In genomic region chr16:49817754-49818507, GRCh38 we compare ENCODE assay signal across 24 cellular contexts. TPM values are rescaled to one million over a fixed set of nuclear protein-coding genes. Genes with fewer than 3 reads are reported as not detected.
DNase-seq lines count a peak whose midpoint lies in the region; ATAC-seq, FAIRE-seq and TF ChIP-seq lines count a peak whose summit lies in the region.
"Had no signal": no experiment of that assay in that cellular context is flagged by ENCODE, and none has a peak within 500 bp of the region (broad histone marks: within the 10 kb centered on the region; RNA-seq: fewer than 3 reads in every experiment).

No MANE protein-coding gene starts in this region.

- H3K27ac ChIP-seq in HepG2 (ENCODE audit: extremely low read length, insufficient read depth, low read length), result no peak overlapping the region
- no peak overlapping the region for H3K27ac ChIP-seq in right lobe of liver
- H3K27ac ChIP-seq in K562 (ENCODE audit: extremely low read depth, low read depth, low read length), result no peak overlapping the region
- H3K27ac ChIP-seq in neural progenitor cell, result peak overlapping the region; percentile 37
- H3K27ac ChIP-seq in upper lobe of left lung, result no peak overlapping the region
- H3K27ac ChIP-seq: HL-60 had no signal

- in situ Hi-C loops in HepG2 (cut with HindIII; ENCODE audit: extremely low pct_ligation_motif_present, low pct_unique_long_range_greater_than_20kb), result no loop called here
- in situ Hi-C loops in K562 (cut with MboI), result no loop called here

- no peak overlapping the region for H3K9ac ChIP-seq in HepG2 (ENCODE audit: insufficient read depth, low read depth, low read length)
- no peak overlapping the region for H3K9ac ChIP-seq in K562 (ENCODE audit: insufficient read depth in 1 of 2, low read depth in 2 of 2, low read length in 2 of 2)
- H3K9ac ChIP-seq in neural progenitor cell, result no peak overlapping the region

- intact Hi-C loops in HepG2 (cut with micrococcal nuclease; ENCODE audit: unreplicated experiment) (no loop called here), right lobe of liver (cut with DNase I) (no loop called here), K562 (cut with micrococcal nuclease) (no loop called here)

- no peaks in the 10 kb centered on the region for H3K4me1 ChIP-seq in HepG2 (ENCODE audit: insufficient read depth, low read length)
- no peaks in the 10 kb centered on the region for H3K4me1 ChIP-seq in right lobe of liver
- no peaks in the 10 kb centered on the region for H3K4me1 ChIP-seq in K562 (replicated peaks in 1 of 2; ENCODE audit: control insufficient read depth in 2 of 2, insufficient read depth in 2 of 2, low read length in 2 of 2)
- H3K4me1 ChIP-seq in neural progenitor cell, result peaks cover 19% of the 10 kb centered on the region
- H3K4me1 ChIP-seq in upper lobe of left lung, result no peaks in the 10 kb centered on the region

- H3K9me3 ChIP-seq in HepG2 (ENCODE audit: low read length) (no peaks in the 10 kb centered on the region), right lobe of liver (no peaks in the 10 kb centered on the region), K562 (replicated peaks; ENCODE audit: control insufficient read depth, insufficient read depth, low read depth, low read length) (no peaks in the 10 kb centered on the region), neural progenitor cell (ENCODE audit: low read depth) (no peaks in the 10 kb centered on the region), upper lobe of left lung (no peaks in the 10 kb centered on the region)
- H3K9me3 ChIP-seq: BE2C had no signal

- peaks cover 14% of the 10 kb centered on the region for H3K36me3 Mint-ChIP-seq in neural progenitor cell
- H3K36me3 Mint-ChIP-seq: CD14-positive monocyte; CD4-positive, alpha-beta memory T cell had no signal

- H3K4me3 Mint-ChIP-seq in neural progenitor cell, result no peak overlapping the region
- H3K4me3 Mint-ChIP-seq: CD14-positive monocyte; CD4-positive, alpha-beta memory T cell; HFFc6 had no signal

- TF ChIP-seq RAD21 in HepG2 (CRISPR knock-in tag; IDR thresholded peaks at IDR 0.05), result no peak
- TF ChIP-seq RAD21 in K562 (CRISPR knock-in tag; conservative IDR thresholded peaks at IDR 0.05 in 1 of 2, IDR thresholded peaks at IDR 0.05 in 1 of 2), result no peak

- H3K36me3 ChIP-seq in HepG2 (replicated peaks in 1 of 2; ENCODE audit: control insufficient read depth in 1 of 2, insufficient read depth in 2 of 2, low read length in 2 of 2) (no peaks in the 10 kb centered on the region), right lobe of liver (no peaks in the 10 kb centered on the region), K562 (ENCODE audit: control insufficient read depth, insufficient read depth, low read length) (no peaks in the 10 kb centered on the region), neural progenitor cell (no peaks in the 10 kb centered on the region), upper lobe of left lung (no peaks in the 10 kb centered on the region)
- H3K36me3 ChIP-seq: BE2C had no signal

- H3K27me3 ChIP-seq in HepG2 (ENCODE audit: control insufficient read depth in 1 of 2, insufficient read depth in 2 of 2, low read length in 2 of 2) (peaks cover 3 to 47% of the 10 kb centered on the region in 2 experiments; a peak in 4 of 5 replicates), right lobe of liver (no peaks in the 10 kb centered on the region), K562 (ENCODE audit: control insufficient read depth in 2 of 2, insufficient read depth in 2 of 2, low read length in 2 of 2) (peaks cover 8 to 36% of the 10 kb centered on the region in 2 experiments; a peak in 4 of 5 replicates), neural progenitor cell (no peaks in the 10 kb centered on the region), upper lobe of left lung (no peaks in the 10 kb centered on the region)
- H3K27me3 ChIP-seq: BE2C had no signal

- ATAC-seq in HepG2 (no peak), right lobe of liver (no peak), K562 (no peak), upper lobe of left lung (ENCODE audit: low FRiP score in 2 of 2) (no peak)
- ATAC-seq: GM12878 had no signal

- WGBS in HepG2 (ENCODE audit: low lambda C conversion rate), result 30% methylated on average over 13 of the region's 13 CpGs
- 91% methylated on average over 10 of the region's 13 CpGs for WGBS in right lobe of liver (ENCODE audit: insufficient coverage, low coverage, low lambda C conversion rate, missing lambda C conversion rate)
- under 1% methylated on average over 13 of the region's 13 CpGs for WGBS in K562 (ENCODE audit: insufficient coverage, low coverage, missing lambda C conversion rate)
- 93 to 95% methylated on average over 11 to 13 of the region's 13 CpGs for WGBS in upper lobe of left lung, 2 donors

- H3K79me2 ChIP-seq in HepG2 (ENCODE audit: insufficient read depth, low read length), result no peaks in the 10 kb centered on the region
- H3K79me2 ChIP-seq in K562 (ENCODE audit: control insufficient read depth, insufficient read depth, low read length), result no peaks in the 10 kb centered on the region
- H3K79me2 ChIP-seq in neural progenitor cell (ENCODE audit: low read depth), result peaks cover 92% of the 10 kb centered on the region

- no peak for TF ChIP-seq CTCF in HepG2 (CRISPR knock-in tag; IDR thresholded peaks at IDR 0.05)
- TF ChIP-seq CTCF in right lobe of liver (IDR thresholded peaks at IDR 0.05), result no peak
- no peak for TF ChIP-seq CTCF in K562 (IDR thresholded peaks at IDR 0.05 in 2 of 3, conservative IDR thresholded peaks at IDR 0.05 in 1 of 3; ENCODE audit: insufficient read depth in 2 of 3, low read depth in 1 of 3, low read length in 3 of 3)
- no peak for TF ChIP-seq CTCF in neural progenitor cell (IDR thresholded peaks at IDR 0.05)
- TF ChIP-seq CTCF in upper lobe of left lung (IDR thresholded peaks at IDR 0.05), result no peak

- peak overlapping the region; percentile 19 for H3K27ac Mint-ChIP-seq in neural progenitor cell
- H3K27ac Mint-ChIP-seq: CD14-positive monocyte; CD4-positive, alpha-beta memory T cell; HFFc6 had no signal

- H3K4me3 ChIP-seq in HepG2 (replicated peaks in 1 of 3; ENCODE audit: insufficient read depth in 1 of 3, low read depth in 2 of 3, low read length in 3 of 3) (no peak overlapping the region), right lobe of liver (no peak overlapping the region), K562 (no peak overlapping the region), neural progenitor cell (no peak overlapping the region), upper lobe of left lung (no peak overlapping the region)
- H3K4me3 ChIP-seq: GM12878 had no signal

- no TSS peak for BruUV-seq in HepG2 (replicated peaks; lab: Mats Ljungman, UMichigan)
- BruUV-seq in K562 (replicated peaks; lab: Mats Ljungman, UMichigan), result no TSS peak

- peaks cover 16% of the 10 kb centered on the region for H3F3A ChIP-seq in neural progenitor cell (ENCODE audit: low read depth)

- H3K4me1 Mint-ChIP-seq in neural progenitor cell, result peaks cover 34% of the 10 kb centered on the region
- H3K4me1 Mint-ChIP-seq: CD14-positive monocyte; CD4-positive, alpha-beta memory T cell had no signal

- TF ChIP-seq POLR2A in HepG2 (IDR thresholded peaks at IDR 0.05; ENCODE audit: insufficient read depth in 1 of 2, low read depth in 2 of 2, low read length in 2 of 2) (no peak), right lobe of liver (IDR thresholded peaks at IDR 0.05) (no peak), K562 (conservative IDR thresholded peaks at IDR 0.05) (no peak), upper lobe of left lung (IDR thresholded peaks at IDR 0.05) (no peak)

- H2AFZ ChIP-seq in HepG2 (ENCODE audit: low read length), result no peak overlapping the region
- H2AFZ ChIP-seq in K562 (ENCODE audit: low read depth, low read length), result no peak overlapping the region
- H2AFZ ChIP-seq in neural progenitor cell (replicated peaks), result no peak overlapping the region

- FAIRE-seq in HepG2 (lab: Jason Lieb, UNC) (no peak), K562 (lab: Jason Lieb, UNC) (no peak)
- FAIRE-seq: A204.1, GM12878, GM19239 had no signal

- no peaks in the 10 kb centered on the region for H4K20me1 ChIP-seq in HepG2 (ENCODE audit: insufficient read depth, low read length)
- H4K20me1 ChIP-seq in K562 (replicated peaks; ENCODE audit: control insufficient read depth, insufficient read depth, low read length), result peaks cover 3% of the 10 kb centered on the region; the same call in 1 of the 2 replicates
- H4K20me1 ChIP-seq in neural progenitor cell (ENCODE audit: low read depth), result peaks cover 87% of the 10 kb centered on the region

- DNase-seq in HepG2 (ENCODE audit: low spot score) (no peak), right lobe of liver (no peak), K562 (ENCODE audit: extremely low read depth in 1 of 4, low spot score in 3 of 4) (no peak), neural progenitor cell (ENCODE audit: low spot score) (no peak), upper lobe of left lung (no peak), DMS 273 (lab: John Stamatoyannopoulos, UW; ENCODE audit: unreplicated experiment) (no peak), NCI-H1930 (lab: John Stamatoyannopoulos, UW) (no peak)
- DNase-seq: ACHN; BE2C; CD4-positive, alpha-beta memory T cell; DMS 273 treated with DMSO at 0.1 percent for 48 hours; DMS53; DND-41; EL; HCEC 1CT; HFFc6; IMR-90; KBM-7 had no signal

- H3K4me2 ChIP-seq in HepG2 (ENCODE audit: low read depth, low read length) (no peak overlapping the region), K562 (ENCODE audit: insufficient read depth, low read length) (no peak overlapping the region), neural progenitor cell (no peak overlapping the region)

- H3K9me3 Mint-ChIP-seq in neural progenitor cell, result no peaks in the 10 kb centered on the region
- H3K9me3 Mint-ChIP-seq: CD14-positive monocyte, HFFc6 had no signal

- no peaks in the 10 kb centered on the region for H3K9me1 ChIP-seq in K562 (ENCODE audit: control insufficient read depth, insufficient read depth, low read length)

- peaks cover 6% of the 10 kb centered on the region for H3K27me3 Mint-ChIP-seq in neural progenitor cell (ENCODE audit: insufficient read depth, low read depth)

- CTCF ChIA-PET in HepG2 (lab: Yijun Ruan, JAX; ENCODE audit: low intra/inter-chr PET ratio, low total read pairs) (no interaction called here), K562 (lab: Yijun Ruan, JAX; ENCODE audit: low intra/inter-chr PET ratio) (no interaction called here)

- POLR2A ChIA-PET in HepG2 (lab: Yijun Ruan, JAX) (no interaction called here), K562 (lab: Yijun Ruan, JAX) (interaction anchor here (0.9 kb wide), 1 partner anchor 13 kb away, joined by 3 read pairs; no protein-coding TSS in a partner anchor)

- TF ChIP-seq EP300 in HepG2 (IDR thresholded peaks at IDR 0.05; ENCODE audit: low read depth in 2 of 2, low read length in 2 of 2) (no peak), HepG2 (CRISPR knock-in tag; IDR thresholded peaks at IDR 0.05; ENCODE audit: borderline replicate concordance) (no peak), K562 (IDR thresholded peaks at IDR 0.05; ENCODE audit: low read length) (no peak), upper lobe of left lung (IDR thresholded peaks at IDR 0.05) (no peak)

RNA-seq across cellular contexts. Expression of gene ZNF423, which starts 38.0 kb away (rescaled TPM):
- total RNA-seq in HepG2 (2016; rRNA removed; fragmentation: Illumina TruSeq; extraction: Trizol), result 0.25 and 0.31 TPM in 2 replicates
- 0.26 TPM in 1 of 2 replicates, not detected in the other for total RNA-seq in HepG2 (2016; cell fraction: cytosol; rRNA removed; fragmentation: Illumina TruSeq; extraction: Trizol; ENCODE audit: low read depth)
- total RNA-seq in HepG2 (2016; cell fraction: insoluble cytoplasmic fraction; rRNA removed; fragmentation: Illumina TruSeq; extraction: Trizol), result 0.09 and 0.16 TPM in 2 replicates
- total RNA-seq in HepG2 (2016; cell fraction: membrane; rRNA removed; fragmentation: Illumina TruSeq; extraction: Trizol), result 0.03 and 0.53 TPM in 2 replicates
- 0.03 and 0.13 TPM in 2 replicates for total RNA-seq in HepG2 (2016; cell fraction: nucleus; rRNA removed; fragmentation: Illumina TruSeq; extraction: Trizol)
- 0.05 and 0.07 TPM in 2 replicates for polyA plus RNA-seq in HepG2 (2011; rRNA removed)
- polyA plus RNA-seq in HepG2 (2011; cell fraction: cytosol; rRNA removed), result 0.04 TPM in 2 replicates
- 0.10 TPM in 2 replicates for polyA plus RNA-seq in HepG2 (2011; cell fraction: nucleus; rRNA removed)
- 0.04 and 0.15 TPM in 2 replicates for polyA plus RNA-seq in HepG2 (2012)
- polyA plus RNA-seq in HepG2 (2016; cell fraction: cytosol; fragmentation: Illumina TruSeq; extraction: Trizol; ENCODE audit: low read depth), result 0.31 and 0.51 TPM in 2 replicates
- polyA plus RNA-seq in HepG2 (2016; cell fraction: insoluble cytoplasmic fraction; fragmentation: Illumina TruSeq; extraction: Trizol; ENCODE audit: low read depth), result 0.05 and 0.10 TPM in 2 replicates
- polyA plus RNA-seq in HepG2 (2016; cell fraction: membrane; fragmentation: Illumina TruSeq; extraction: Trizol; ENCODE audit: low read depth), result 0.15 TPM in 1 of 2 replicates, not detected in the other
- not detected in 2 replicates for polyA plus RNA-seq in HepG2 (2016; cell fraction: nucleus; fragmentation: Illumina TruSeq; extraction: Trizol; ENCODE audit: insufficient read depth, low read depth)
- polyA minus RNA-seq in HepG2 (2011; rRNA and poly(A)+ RNA removed; ENCODE audit: low replicate concordance), result 0.28 TPM in 1 of 2 replicates, not detected in the other
- polyA minus RNA-seq in HepG2 (2011; cell fraction: cytosol; rRNA and poly(A)+ RNA removed), result not detected in 2 replicates
- polyA minus RNA-seq in HepG2 (2011; cell fraction: nucleus; rRNA and poly(A)+ RNA removed), result 0.13 TPM in 1 of 2 replicates, not detected in the other
- 1 to 10 TPM in 2 of 6 experiments, under 1 TPM in 4; 0.43 to 1.2 (median 0.89) TPM for total RNA-seq in right lobe of liver
- total RNA-seq in K562 (2011; cell fraction: chromatin; rRNA removed; ENCODE audit: low replicate concordance), result not detected in 2 replicates
- not detected in 2 replicates for total RNA-seq in K562 (2011; cell fraction: nucleolus; rRNA removed)
- total RNA-seq in K562 (2011; cell fraction: nucleoplasm; rRNA removed), result not detected in 2 replicates
- total RNA-seq in K562 (2014; rRNA removed), result not detected in 2 replicates
- total RNA-seq in K562 (2014; rRNA removed; fragmentation: Illumina TruSeq; extraction: Trizol), result not detected in 2 replicates
- not detected in 2 replicates for total RNA-seq in K562 (2015; rRNA removed; fragmentation: Illumina TruSeq; extraction: Trizol)
- total RNA-seq in K562 (2021), result not detected in 2 replicates
- polyA plus RNA-seq in K562 (2011; rRNA removed), result not detected in 2 replicates
- 0.03 TPM in 1 of 2 replicates, not detected in the other for polyA plus RNA-seq in K562 (2011; cell fraction: cytosol; rRNA removed)
- not detected in 2 replicates for polyA plus RNA-seq in K562 (2011; cell fraction: nucleus; rRNA removed)
- polyA plus RNA-seq in K562 (2012), result not detected in 2 replicates
- not detected in 2 replicates for polyA plus RNA-seq in K562 (2014; fragmentation: Illumina TruSeq; extraction: Trizol)
- polyA plus RNA-seq in K562 (2014; fragmentation: Nextera tagmentation; extraction: Ambion mirVana), result not detected
- not detected in 2 replicates for polyA plus RNA-seq in K562 (2014; rRNA removed)
- not detected in 2 replicates for polyA minus RNA-seq in K562 (2011; rRNA and poly(A)+ RNA removed)
- polyA minus RNA-seq in K562 (2011; cell fraction: cytosol; rRNA and poly(A)+ RNA removed), result not detected in 2 replicates
- not detected in 2 replicates for polyA minus RNA-seq in K562 (2011; cell fraction: nucleus; rRNA and poly(A)+ RNA removed)
- 21.9 and 42.3 TPM in 2 replicates for total RNA-seq in neural progenitor cell (ENCODE audit: low replicate concordance)
- 10 to 100 TPM in 2 of 6 donors, 1 to 10 TPM in 4; 4.1 to 11.4 (median 6.7) TPM for total RNA-seq in upper lobe of left lung
- total RNA-seq: CD4-positive, alpha-beta memory T cell; HFFc6; HT1080 had no signal
- polyA plus RNA-seq: CD14-positive monocyte; CD4-positive, alpha-beta memory T cell had no signal

Comparison
In these comparisons a context has a peak if more than half of its experiments do, and no peak if none do; other contexts are left out.
1. Of the 241 proteins assayed by ChIP-seq in both HepG2 and K562: peak only in HepG2: none; only in K562: MAFG and ZFP36; in both: none; in neither: 238; mixed calls (peak in some experiments, not most) for 1.